19 cellular contexts compared by ENCODE assay signal in genomic region chr4:166602068-166602467, GRCh38.
DNase-seq lines count a peak whose midpoint lies in the region; ATAC-seq and TF ChIP-seq lines count a peak whose summit lies in the region.
"Had no signal": no experiment of that assay in that cellular context is flagged by ENCODE, and none has a peak within 500 bp of the region (broad histone marks: within the 10 kb centered on the region; RNA-seq: fewer than 3 reads in every experiment).

No MANE protein-coding gene starts in this region.

- no peak overlapping the region for H2AK5ac ChIP-seq in neuronal stem cell (ENCODE audit: low read depth, low read length)

- H3K4me1 Mint-ChIP-seq in WTC11 (no peaks in the 10 kb centered on the region), endodermal cell (no peaks in the 10 kb centered on the region)
- H3K4me1 Mint-ChIP-seq: CD14-positive monocyte; CD4-positive, alpha-beta memory T cell; GM23338 had no signal

- H2BK5ac ChIP-seq in neuronal stem cell (ENCODE audit: low read length), result no peak overlapping the region

- no peak overlapping the region for H3K4me3 Mint-ChIP-seq in WTC11
- H3K4me3 Mint-ChIP-seq in endodermal cell, result no peak overlapping the region
- H3K4me3 Mint-ChIP-seq: CD14-positive monocyte; CD4-positive, alpha-beta memory T cell; GM23338; HFFc6 had no signal

- no peak overlapping the region for H4K8ac ChIP-seq in neuronal stem cell (ENCODE audit: low read depth, low read length)

- intact Hi-C loops in sigmoid colon (cut with DNase I), result no loop called here

- H3K4ac ChIP-seq in neuronal stem cell (ENCODE audit: low read length), result no peak overlapping the region

- no peaks in the 10 kb centered on the region for H3K79me1 ChIP-seq in neuronal stem cell (ENCODE audit: low read depth, low read length)

- no peak overlapping the region for H3K27ac ChIP-seq in endodermal cell (ENCODE audit: low read depth, low read length)
- no peak overlapping the region for H3K27ac ChIP-seq in neuronal stem cell (replicated peaks; ENCODE audit: low read length)
- no peak overlapping the region for H3K27ac ChIP-seq in sigmoid colon
- H3K27ac ChIP-seq: BLaER1 had no signal

- H4K91ac ChIP-seq in neuronal stem cell (ENCODE audit: low read depth, low read length, poor library complexity), result no peak overlapping the region

- TF ChIP-seq EP300 in sigmoid colon (IDR thresholded peaks at IDR 0.05), result no peak

- H3K18ac ChIP-seq in neuronal stem cell (ENCODE audit: low read length), result peak overlapping the region; percentile 70

- H3K4me2 ChIP-seq in neuronal stem cell (ENCODE audit: insufficient read depth, low read length, poor library complexity, severe bottlenecking), result no peak overlapping the region
- H3K4me2 ChIP-seq: BLaER1, GM23338 had no signal

- H3K9me3 ChIP-seq in endodermal cell (ENCODE audit: control insufficient read depth, low read length) (no peaks in the 10 kb centered on the region), neuronal stem cell (replicated peaks in 1 of 2; ENCODE audit: control insufficient read depth in 2 of 2, insufficient read depth in 1 of 2, low read depth in 1 of 2, low read length in 2 of 2) (no peaks in the 10 kb centered on the region), sigmoid colon (no peaks in the 10 kb centered on the region)
- H3K9me3 ChIP-seq: BLaER1 had no signal

- no peak overlapping the region for H3K23ac ChIP-seq in neuronal stem cell (ENCODE audit: low read depth, low read length, poor library complexity)

- DNase-seq in WTC11 (ENCODE audit: low spot score) (no peak), endodermal cell (peak; percentile 37), neuronal stem cell (ENCODE audit: low spot score) (no peak), sigmoid colon (peak; percentile 40)
- no peak for DNase-seq in stimulated activated CD4-positive, alpha-beta T cell treated with anti-CD3 and anti-CD28 coated beads, Interleukin-12 subunit alpha, Interleukin-12 subunit beta, amount 100 ng/mL, for 4 hours
- DNase-seq: 8988T; CD4-positive, alpha-beta memory T cell; DMS153; DMS79; GDM1; H7; HFFc6; IMR-90 had no signal

- peak; percentile 30; the same call in 1 of the 2 replicates for ATAC-seq in WTC11
- ATAC-seq in HG03108 (IDR thresholded peaks at IDR 0.05; ENCODE audit: unreplicated experiment), result no peak
- ATAC-seq in HG03095 (IDR thresholded peaks at IDR 0.05; ENCODE audit: unreplicated experiment), result no peak
- ATAC-seq: GM23338, HCT116 had no signal

- H3K4me3 ChIP-seq in endodermal cell (ENCODE audit: low read length) (no peak overlapping the region), neuronal stem cell (ENCODE audit: low read length in 2 of 2) (no peak overlapping the region), sigmoid colon (no peak overlapping the region)
- H3K4me3 ChIP-seq: BLaER1, GM23338 had no signal

- no peaks in the 10 kb centered on the region for H3K36me3 ChIP-seq in endodermal cell (ENCODE audit: control insufficient read depth, insufficient read depth, low read length)
- no peaks in the 10 kb centered on the region for H3K36me3 ChIP-seq in neuronal stem cell (replicated peaks in 1 of 2; ENCODE audit: control insufficient read depth in 2 of 2, insufficient read depth in 2 of 2, low read length in 2 of 2)
- H3K36me3 ChIP-seq in sigmoid colon, result no peaks in the 10 kb centered on the region
- H3K36me3 ChIP-seq: BLaER1 had no signal

- no peaks in the 10 kb centered on the region; the same call in 1 of the 2 replicates for H3K27me3 Mint-ChIP-seq in WTC11 (ENCODE audit: low read depth)
- H3K27me3 Mint-ChIP-seq in endodermal cell (ENCODE audit: insufficient read depth), result no peaks in the 10 kb centered on the region
- H3K27me3 Mint-ChIP-seq: CD4-positive, alpha-beta memory T cell had no signal

- H3K36me3 Mint-ChIP-seq in WTC11, result 0 out of 2 replicates have a peak, but pooled peaks cover 5% of the 10 kb centered on the region
- no peaks in the 10 kb centered on the region for H3K36me3 Mint-ChIP-seq in endodermal cell (ENCODE audit: low read depth)
- H3K36me3 Mint-ChIP-seq: CD14-positive monocyte; CD4-positive, alpha-beta memory T cell had no signal

- peak overlapping the region; percentile 64 for H3K14ac ChIP-seq in neuronal stem cell (ENCODE audit: low read length)

- H3K27ac Mint-ChIP-seq in WTC11 (no peak overlapping the region), endodermal cell (no peak overlapping the region)
- H3K27ac Mint-ChIP-seq: CD14-positive monocyte; CD4-positive, alpha-beta memory T cell; GM23338; HFFc6 had no signal

- H3K27me3 ChIP-seq in endodermal cell (ENCODE audit: control insufficient read depth, insufficient read depth, low read length, poor library complexity, severe bottlenecking), result no peaks in the 10 kb centered on the region
- H3K27me3 ChIP-seq in neuronal stem cell (ENCODE audit: control insufficient read depth in 3 of 3, insufficient read depth in 3 of 3, low read depth in 1 of 3, low read length in 3 of 3), result no peaks in the 10 kb centered on the region
- no peaks in the 10 kb centered on the region for H3K27me3 ChIP-seq in sigmoid colon
- H3K27me3 ChIP-seq: BLaER1 had no signal

- TF ChIP-seq POLR2A in sigmoid colon (IDR thresholded peaks at IDR 0.05), result no peak

- no peak for TF ChIP-seq CTCF in WTC11 (IDR thresholded peaks at IDR 0.05)
- no peak for TF ChIP-seq CTCF in endodermal cell (conservative IDR thresholded peaks at IDR 0.05)
- TF ChIP-seq CTCF in sigmoid colon (IDR thresholded peaks at IDR 0.05), result no peak

- 95 to 96% methylated on average over 4 to 8 of the region's 8 CpGs for WGBS in endodermal cell (ENCODE audit: insufficient coverage in 1 of 2, insufficient read length in 1 of 2), 2 experiments
- WGBS in neuronal stem cell (ENCODE audit: extremely low coverage in 2 of 2, insufficient read length in 2 of 2, insufficient replicate concordance in 1 of 2), 2 donors, result no CpG with 5 or more reads among the region's 8 CpGs
- 89% methylated on average over 8 of the region's 8 CpGs for WGBS in sigmoid colon, 2 donors

- H2BK12ac ChIP-seq in neuronal stem cell (ENCODE audit: low read length), result no peak overlapping the region

- CTCF ChIA-PET in WTC11 (lab: Charles Lee), result no interaction called here

- no peaks in the 10 kb centered on the region for H3K4me1 ChIP-seq in endodermal cell (ENCODE audit: control insufficient read depth, insufficient read depth, low read length)
- no peaks in the 10 kb centered on the region for H3K4me1 ChIP-seq in neuronal stem cell (ENCODE audit: control insufficient read depth in 2 of 2, insufficient read depth in 1 of 2, low read depth in 1 of 2, low read length in 2 of 2)
- H3K4me1 ChIP-seq in sigmoid colon, result no peaks in the 10 kb centered on the region
- H3K4me1 ChIP-seq: BLaER1 had no signal

- POLR2A ChIA-PET in WTC11 (lab: Charles Lee), result interaction anchor here (0.5 kb wide), 1 partner anchor 14 kb away, joined by 3 read pairs; no protein-coding TSS in a partner anchor

- H3K9ac ChIP-seq in endodermal cell (ENCODE audit: extremely low read depth, low read length, poor library complexity, severe bottlenecking), result no peak overlapping the region
- no peak overlapping the region for H3K9ac ChIP-seq in neuronal stem cell (ENCODE audit: low read depth, low read length, poor library complexity)
- H3K9ac ChIP-seq: BLaER1 had no signal

- H2BK15ac ChIP-seq in neuronal stem cell (ENCODE audit: low read length), result no peak overlapping the region

- H2AFZ ChIP-seq in neuronal stem cell (ENCODE audit: low read length), result no peak overlapping the region

- H3K9me3 Mint-ChIP-seq in WTC11 (peaks cover 14% of the 10 kb centered on the region), endodermal cell (no peaks in the 10 kb centered on the region)
- H3K9me3 Mint-ChIP-seq: CD14-positive monocyte, HFFc6 had no signal

- no peak overlapping the region for H2BK120ac ChIP-seq in neuronal stem cell (ENCODE audit: low read depth, low read length)

TF ChIP-seq in WTC11, 78 proteins besides CTCF, POLR2A, EP300 and RAD21 (continues in another document):
- no peak for TF ChIP-seq ZNF121 (CRISPR knock-in tag; IDR thresholded peaks at IDR 0.05)
- TF ChIP-seq OVOL2 (CRISPR knock-in tag; IDR thresholded peaks at IDR 0.05; ENCODE audit: borderline replicate concordance), result no peak
- no peak for TF ChIP-seq ZNF532 (CRISPR knock-in tag; IDR thresholded peaks at IDR 0.05; ENCODE audit: borderline replicate concordance)

Comparison
In these comparisons a context has a peak if more than half of its experiments do, and no peak if none do; other contexts are left out.
1. DNase-seq: peak in endodermal cell (single experiment) and sigmoid colon (single experiment); none in WTC11 (single experiment), neuronal stem cell (single experiment) and stimulated activated CD4-positive, alpha-beta T cell treated with anti-CD3 and anti-CD28 coated beads, Interleukin-12 subunit alpha, Interleukin-12 subunit beta, amount 100 ng/mL, for 4 hours (single experiment).